1 cellular context compared by ENCODE assay signal in the genomic region with DNA sequence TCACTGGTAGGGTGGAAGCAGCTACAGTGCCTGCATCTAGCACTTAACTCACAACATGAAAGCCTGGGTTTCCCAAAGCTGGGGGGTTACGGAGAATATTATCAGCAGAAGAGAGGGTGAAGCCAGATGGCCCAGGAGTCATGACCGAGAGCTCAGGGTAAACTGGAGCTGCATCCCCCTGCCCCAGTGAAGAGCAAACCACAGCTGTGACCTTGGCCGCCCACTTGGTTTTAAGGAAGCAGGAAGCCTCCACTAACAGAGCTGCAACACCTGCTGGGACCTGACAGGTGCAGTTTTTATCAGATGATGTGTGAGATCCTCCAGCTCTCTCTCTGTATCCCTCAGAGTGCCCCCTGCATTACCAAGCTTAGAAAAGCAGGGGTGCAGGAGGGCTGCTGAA.
TF ChIP-seq lines count a peak whose summit lies in the region.

No MANE protein-coding gene starts in this region.

TF ChIP-seq in GM12878, 131 proteins besides CTCF, POLR2A, EP300 and RAD21:
- TF ChIP-seq ZNF207 (IDR thresholded peaks at IDR 0.05; ENCODE audit: borderline replicate concordance) (no peak), POLR2AphosphoS5 (IDR thresholded peaks at IDR 0.05; ENCODE audit: low read length) (no peak), ZNF24 (IDR thresholded peaks at IDR 0.05) (no peak), NBN (IDR thresholded peaks at IDR 0.05) (no peak), ATF7 (IDR thresholded peaks at IDR 0.05; ENCODE audit: low read depth) (no peak), RUNX3 (IDR thresholded peaks at IDR 0.05; ENCODE audit: low read length) (peak; percentile 26; the same call in 1 of the 2 replicates), PAX8 (IDR thresholded peaks at IDR 0.05) (no peak), IKZF1 (conservative IDR thresholded peaks at IDR 0.05) (no peak), TCF12 (IDR thresholded peaks at IDR 0.05; ENCODE audit: low read depth, low read length) (0 out of 2 replicates have a peak, but pooled peaks have one; percentile 18), IKZF2 (IDR thresholded peaks at IDR 0.05) (no peak), NR2F1 (conservative IDR thresholded peaks at IDR 0.05) (0 out of 2 replicates have a peak, but pooled peaks have one; percentile 17)
